In genomic region chr22:22949953-22950352, GRCh38 we compare ENCODE assay signal across 15 cellular contexts.
DNase-seq lines count a peak whose midpoint lies in the region; ATAC-seq and TF ChIP-seq lines count a peak whose summit lies in the region.
"Had no signal": no experiment of that assay in that cellular context is flagged by ENCODE, and none has a peak within 500 bp of the region (broad histone marks: within the 10 kb centered on the region; RNA-seq: fewer than 3 reads in every experiment).

No MANE protein-coding gene starts in this region.

- DNase-seq in activated CD4-positive, alpha-beta T cell treated with anti-CD3 and anti-CD28 coated beads, Interleukin-2, amount 10 ng/mL, durations not matched to agents 24 days and 14 days: peak; percentile 51
- no peak for DNase-seq in activated CD4-positive, alpha-beta T cell treated with anti-CD3 and anti-CD28 coated beads for 48 hours
- DNase-seq in RPMI8226 (peak; percentile 1), naive B cell (no peak), SKM-1 treated with dmso at 0.1 percent for 144 hours (lab: John Stamatoyannopoulos, UW; ENCODE audit: unreplicated experiment) (no peak), AG08396 (ENCODE audit: low spot score) (no peak), right lobe of liver (no peak), PC-9 (no peak)
- DNase-seq: AML-193; CD4-positive, CD25-positive, alpha-beta regulatory T cell; DMS53; GOT3 had no signal

- TF ChIP-seq POLR2A in right lobe of liver (IDR thresholded peaks at IDR 0.05): no peak

- no peaks in the 10 kb centered on the region for H3K9me2 ChIP-seq in PC-9 (ENCODE audit: insufficient read depth)

- H3K36me3 ChIP-seq in right lobe of liver (no peaks in the 10 kb centered on the region), PC-9 (ENCODE audit: low read depth) (no peaks in the 10 kb centered on the region)
- H3K36me3 ChIP-seq: BLaER1 treated with 17β-estradiol and CSF1 and Interleukin-3, amounts not matched to agents 10 nM and 100 nM; HAP-1 had no signal

- H3K4me3 Mint-ChIP-seq in activated CD4-positive, alpha-beta T cell treated with anti-CD3 and anti-CD28 coated beads, Interleukin-2, amount 10 ng/mL, durations not matched to agents 24 days and 14 days: no peak overlapping the region
- peak overlapping the region in 3 of 8 donors; percentile 30 to 51 (median 36) for H3K4me3 Mint-ChIP-seq in naive B cell
- H3K4me3 Mint-ChIP-seq: CD4-positive, CD25-positive, alpha-beta regulatory T cell had no signal

- H3K4me1 Mint-ChIP-seq in activated CD4-positive, alpha-beta T cell treated with anti-CD3 and anti-CD28 coated beads, Interleukin-2, amount 10 ng/mL, durations not matched to agents 24 days and 14 days: peaks cover 3% of the 10 kb centered on the region
- peaks cover 62 to 78% (median 68%) of the 10 kb centered on the region in 3 donors for H3K4me1 Mint-ChIP-seq in naive B cell

- H3K79me2 ChIP-seq in PC-9 (ENCODE audit: low read depth): no peaks in the 10 kb centered on the region

- BruUV-seq in PC-9 (replicated peaks; lab: Mats Ljungman, UMichigan): no TSS peak

- H3K36me3 Mint-ChIP-seq in activated CD4-positive, alpha-beta T cell treated with anti-CD3 and anti-CD28 coated beads, Interleukin-2, amount 10 ng/mL, durations not matched to agents 24 days and 14 days (ENCODE audit: low read depth): no peaks in the 10 kb centered on the region
- no peaks in the 10 kb centered on the region for H3K36me3 Mint-ChIP-seq in naive B cell
- H3K36me3 Mint-ChIP-seq: CD4-positive, CD25-positive, alpha-beta regulatory T cell had no signal

- H3K27ac Mint-ChIP-seq in activated CD4-positive, alpha-beta T cell treated with anti-CD3 and anti-CD28 coated beads, Interleukin-2, amount 10 ng/mL, durations not matched to agents 24 days and 14 days: no peak overlapping the region
- peak overlapping the region in 5 of 6 donors; percentile 36 to 83 (median 75) for H3K27ac Mint-ChIP-seq in naive B cell
- H3K27ac Mint-ChIP-seq: CD4-positive, CD25-positive, alpha-beta regulatory T cell had no signal

- H3K4me1 ChIP-seq in right lobe of liver (no peaks in the 10 kb centered on the region), PC-9 (replicated peaks; ENCODE audit: insufficient read depth) (no peaks in the 10 kb centered on the region)
- H3K4me1 ChIP-seq: HAP-1 had no signal

- no peak overlapping the region for H3K4me3 ChIP-seq in right lobe of liver
- H3K4me3 ChIP-seq in PC-9: no peak overlapping the region
- H3K4me3 ChIP-seq: BLaER1 treated with 17β-estradiol and CSF1 and Interleukin-3, amounts not matched to agents 10 nM and 100 nM; HAP-1 had no signal

- no peaks in the 10 kb centered on the region for H3K9me3 Mint-ChIP-seq in activated CD4-positive, alpha-beta T cell treated with anti-CD3 and anti-CD28 coated beads, Interleukin-2, amount 10 ng/mL, durations not matched to agents 24 days and 14 days
- no peaks in the 10 kb centered on the region for H3K9me3 Mint-ChIP-seq in naive B cell

- no peaks in the 10 kb centered on the region for H4K20me1 ChIP-seq in PC-9 (ENCODE audit: insufficient read depth)
- H4K20me1 ChIP-seq: BLaER1 treated with 17β-estradiol and CSF1 and Interleukin-3, amounts not matched to agents 10 nM and 100 nM had no signal

- no peaks in the 10 kb centered on the region for H3F3A ChIP-seq in PC-9 (ENCODE audit: insufficient read depth, low read depth)

- CTCF ChIA-PET in PC-9 (lab: Charles Lee): no interaction called here

- TF ChIP-seq CTCF in right lobe of liver (IDR thresholded peaks at IDR 0.05) (no peak), PC-9 (conservative IDR thresholded peaks at IDR 0.05) (no peak)

- intact Hi-C loops in activated CD4-positive, alpha-beta T cell treated with anti-CD3 and anti-CD28 coated beads, Interleukin-2, amount 10 ng/mL, durations not matched to agents 24 days and 14 days (cut with micrococcal nuclease): loop anchor here (10.0 kb wide), 1 partner anchor 165 kb away; no protein-coding TSS in a partner anchor
- intact Hi-C loops in right lobe of liver (cut with DNase I) (loop anchor here in 1 of 2 donors (5.0 kb wide), 1 partner anchor 163 kb away; no protein-coding TSS in a partner anchor), PC-9 (cut with micrococcal nuclease; ENCODE audit: unreplicated experiment) (loop anchor here (10.0 kb wide), 1 partner anchor 745 kb away; no protein-coding TSS in a partner anchor)

- ATAC-seq in naive B cell (ENCODE audit: low read depth in 2 of 2): no peak
- ATAC-seq in right lobe of liver: no peak

- H3K27me3 Mint-ChIP-seq in activated CD4-positive, alpha-beta T cell treated with anti-CD3 and anti-CD28 coated beads, Interleukin-2, amount 10 ng/mL, durations not matched to agents 24 days and 14 days: peaks cover 38% of the 10 kb centered on the region
- no peaks in the 10 kb centered on the region for H3K27me3 Mint-ChIP-seq in naive B cell

- no peak overlapping the region for H2AFZ ChIP-seq in PC-9

- H3K4me2 ChIP-seq in PC-9: no peak overlapping the region

- H3K27me3 ChIP-seq in right lobe of liver (no peaks in the 10 kb centered on the region), PC-9 (ENCODE audit: insufficient read depth, low read depth) (peaks cover 57% of the 10 kb centered on the region)
- H3K27me3 ChIP-seq: BLaER1 treated with 17β-estradiol and CSF1 and Interleukin-3, amounts not matched to agents 10 nM and 100 nM had no signal

- H3K9me3 ChIP-seq in right lobe of liver (no peaks in the 10 kb centered on the region), PC-9 (ENCODE audit: insufficient read depth, low read depth) (no peaks in the 10 kb centered on the region)
- H3K9me3 ChIP-seq: BLaER1 treated with 17β-estradiol and CSF1 and Interleukin-3, amounts not matched to agents 10 nM and 100 nM; HAP-1 had no signal

- POLR2A ChIA-PET in PC-9 (lab: Charles Lee; ENCODE audit: unreplicated experiment): no interaction called here

- no peak overlapping the region for H3K27ac ChIP-seq in right lobe of liver
- no peak overlapping the region for H3K27ac ChIP-seq in PC-9
- H3K27ac ChIP-seq: 22Rv1; BLaER1 treated with 17β-estradiol and CSF1 and Interleukin-3, amounts not matched to agents 10 nM and 100 nM had no signal

- WGBS in right lobe of liver (ENCODE audit: insufficient coverage, low coverage, low lambda C conversion rate, missing lambda C conversion rate): 50% methylated on average over 1 of the region's 1 CpG

Comparison
In these comparisons a context has a peak if more than half of its experiments do, and no peak if none do; other contexts are left out.
1. DNase-seq: peak in activated CD4-positive, alpha-beta T cell treated with anti-CD3 and anti-CD28 coated beads, Interleukin-2, amount 10 ng/mL, durations not matched to agents 24 days and 14 days (single experiment) and RPMI8226 (single experiment); none in activated CD4-positive, alpha-beta T cell treated with anti-CD3 and anti-CD28 coated beads for 48 hours (single experiment), naive B cell (single experiment), SKM-1 treated with dmso at 0.1 percent for 144 hours (single experiment), AG08396 (single experiment), right lobe of liver (0 of 3) and PC-9 (0 of 2).